ENCODE assay signal across 16 cellular contexts in genomic region chr2:85012431-85012830, GRCh38. TPM values are rescaled to one million over a fixed set of nuclear protein-coding genes. Genes with fewer than 3 reads are reported as not detected.
A peak's percentile ranks its signal among the peaks of the same experiment; 100 is the strongest.
DNase-seq lines count a peak whose midpoint lies in the region; ATAC-seq and TF ChIP-seq lines count a peak whose summit lies in the region.
"Had no signal": no experiment of that assay in that cellular context is flagged by ENCODE, and none has a peak within 500 bp of the region (broad histone marks: within the 10 kb centered on the region; RNA-seq: fewer than 3 reads in every experiment).

No MANE protein-coding gene starts in this region.

- no peak for TF ChIP-seq EP300 in sigmoid colon (IDR thresholded peaks at IDR 0.05)

- H3K4me3 ChIP-seq in Karpas-422 (ENCODE audit: low read length) (no peak overlapping the region), neutrophil (ENCODE audit: low read depth in 1 of 2, low read length in 1 of 2) (no peak overlapping the region), sigmoid colon (no peak overlapping the region)
- H3K4me3 ChIP-seq: body of pancreas, coronary artery, tibial nerve had no signal

- no peak for TF ChIP-seq CTCF in neutrophil (IDR thresholded peaks at IDR 0.05)
- TF ChIP-seq CTCF in sigmoid colon (IDR thresholded peaks at IDR 0.05) = no peak

- peak overlapping the region; percentile 33; the same call in 1 of the 2 replicates for H3K27ac ChIP-seq in Karpas-422 (ENCODE audit: low read length)
- peak overlapping the region; percentile 42 for H3K27ac ChIP-seq in neutrophil
- H3K27ac ChIP-seq in sigmoid colon = no peak overlapping the region
- H3K27ac ChIP-seq: body of pancreas, coronary artery, tibial nerve, VCaP had no signal

- H3K9me2 ChIP-seq in Karpas-422 (replicated peaks; ENCODE audit: insufficient read depth, low read length) = no peaks in the 10 kb centered on the region

- H3K4me3 Mint-ChIP-seq in activated naive CD4-positive, alpha-beta T cell treated with anti-CD3 and anti-CD28 coated beads, Interleukin-2, amount 10 ng/mL, durations not matched to agents 7 days and 5 days = no peak overlapping the region
- H3K4me3 Mint-ChIP-seq in activated naive CD8-positive, alpha-beta T cell treated with anti-CD3 and anti-CD28 coated beads for 36 hours = peak overlapping the region; percentile 42

- peaks cover 66% of the 10 kb centered on the region for H3K4me1 Mint-ChIP-seq in activated naive CD4-positive, alpha-beta T cell treated with anti-CD3 and anti-CD28 coated beads, Interleukin-2, amount 10 ng/mL, durations not matched to agents 7 days and 5 days
- H3K4me1 Mint-ChIP-seq in activated naive CD8-positive, alpha-beta T cell treated with anti-CD3 and anti-CD28 coated beads for 36 hours = peaks cover 79% of the 10 kb centered on the region

- H3K4me2 ChIP-seq in Karpas-422 (ENCODE audit: low read depth, low read length, poor library complexity, severe bottlenecking) = no peak overlapping the region

- peak overlapping the region; percentile 46 for H3K27ac Mint-ChIP-seq in activated naive CD4-positive, alpha-beta T cell treated with anti-CD3 and anti-CD28 coated beads, Interleukin-2, amount 10 ng/mL, durations not matched to agents 7 days and 5 days
- peak overlapping the region; percentile 65 for H3K27ac Mint-ChIP-seq in activated naive CD8-positive, alpha-beta T cell treated with anti-CD3 and anti-CD28 coated beads for 36 hours

- H4K20me1 ChIP-seq in Karpas-422 (ENCODE audit: insufficient read depth, low read depth, low read length) = peaks cover 32% of the 10 kb centered on the region

- no peak for ATAC-seq in HG02623 (IDR thresholded peaks at IDR 0.05; ENCODE audit: unreplicated experiment)
- ATAC-seq: body of pancreas had no signal

- intact Hi-C loops in sigmoid colon (cut with DNase I) = no loop called here

- H3K9me3 Mint-ChIP-seq in activated naive CD4-positive, alpha-beta T cell treated with anti-CD3 and anti-CD28 coated beads, Interleukin-2, amount 10 ng/mL, durations not matched to agents 7 days and 5 days = no peaks in the 10 kb centered on the region
- peaks cover 14% of the 10 kb centered on the region for H3K9me3 Mint-ChIP-seq in activated naive CD8-positive, alpha-beta T cell treated with anti-CD3 and anti-CD28 coated beads for 36 hours

- DNase-seq in activated naive CD4-positive, alpha-beta T cell treated with anti-CD3 and anti-CD28 coated beads, Interleukin-2, amount 10 ng/mL, durations not matched to agents 7 days and 5 days = no peak
- DNase-seq in activated naive CD4-positive, alpha-beta T cell treated with anti-CD3 and anti-CD28 coated beads, Interleukin-2, amount 50 U/mL, for 16 hours = no peak
- DNase-seq in Karpas-422 (no peak), NCI-H1417 treated with DMSO at 0.1 percent for 48 hours (lab: John Stamatoyannopoulos, UW) (no peak), sigmoid colon (no peak)
- DNase-seq in activated naive CD8-positive, alpha-beta T cell treated with anti-CD3 and anti-CD28 coated beads for 36 hours = no peak
- DNase-seq: body of pancreas; NCI-H1048; NCI-H2081 treated with DMSO at 0.1 percent for 48 hours; NK-92 treated with Interleukin-12 subunit alpha and Interleukin-12 subunit beta, amount 100 ng/mL, for 24 hours had no signal

- no peak overlapping the region for H2AFZ ChIP-seq in Karpas-422 (ENCODE audit: low read length)

- TF ChIP-seq POLR2A in sigmoid colon (IDR thresholded peaks at IDR 0.05) = no peak

- peaks cover 29% of the 10 kb centered on the region for H3K36me3 Mint-ChIP-seq in activated naive CD4-positive, alpha-beta T cell treated with anti-CD3 and anti-CD28 coated beads, Interleukin-2, amount 10 ng/mL, durations not matched to agents 7 days and 5 days
- peaks cover 41% of the 10 kb centered on the region for H3K36me3 Mint-ChIP-seq in activated naive CD8-positive, alpha-beta T cell treated with anti-CD3 and anti-CD28 coated beads for 36 hours

- H3K9ac ChIP-seq in Karpas-422 (ENCODE audit: low read length) = no peak overlapping the region

- H3K9me3 ChIP-seq in Karpas-422 (ENCODE audit: low read length) (no peaks in the 10 kb centered on the region), neutrophil (no peaks in the 10 kb centered on the region), sigmoid colon (no peaks in the 10 kb centered on the region)
- H3K9me3 ChIP-seq: body of pancreas, Caco-2, tibial nerve had no signal

- peaks cover 98% of the 10 kb centered on the region for H3K79me2 ChIP-seq in Karpas-422 (ENCODE audit: low read length)

- H3K27me3 Mint-ChIP-seq in activated naive CD4-positive, alpha-beta T cell treated with anti-CD3 and anti-CD28 coated beads, Interleukin-2, amount 10 ng/mL, durations not matched to agents 7 days and 5 days = no peaks in the 10 kb centered on the region
- no peaks in the 10 kb centered on the region for H3K27me3 Mint-ChIP-seq in activated naive CD8-positive, alpha-beta T cell treated with anti-CD3 and anti-CD28 coated beads for 36 hours

- CTCF ChIA-PET in activated naive CD4-positive, alpha-beta T cell treated with anti-CD3 and anti-CD28 coated beads, Interleukin-2, amount 10 ng/mL, durations not matched to agents 7 days and 5 days (lab: Charles Lee) = interaction anchor here (1.3 to 5.4 kb wide), 6 partner anchors 11 to 130 kb away, joined by 3 to 71 read pairs (median 4); no protein-coding TSS in a partner anchor

- no peaks in the 10 kb centered on the region for H3K27me3 ChIP-seq in Karpas-422 (ENCODE audit: low read length)
- H3K27me3 ChIP-seq in neutrophil = no peaks in the 10 kb centered on the region
- no peaks in the 10 kb centered on the region for H3K27me3 ChIP-seq in sigmoid colon
- H3K27me3 ChIP-seq: body of pancreas, tibial nerve had no signal

- WGBS in sigmoid colon, 2 donors = 84 to 91% methylated on average over 4 of the region's 4 CpGs

- H3K4me1 ChIP-seq in Karpas-422 (ENCODE audit: low read length) (peaks cover 83% of the 10 kb centered on the region), neutrophil (ENCODE audit: control insufficient read depth in 1 of 2, insufficient read depth in 1 of 2, low read depth in 1 of 2, low read length in 1 of 2) (peaks cover 29 to 39% of the 10 kb centered on the region in 2 experiments), sigmoid colon (peaks cover 0 to 65% (median 51%) of the 10 kb centered on the region in 4 donors)
- H3K4me1 ChIP-seq: Caco-2 had no signal

- peaks cover 6% of the 10 kb centered on the region for H3K36me3 ChIP-seq in Karpas-422 (ENCODE audit: insufficient read depth, low read length)
- no peaks in the 10 kb centered on the region for H3K36me3 ChIP-seq in neutrophil
- H3K36me3 ChIP-seq in sigmoid colon = no peaks in the 10 kb centered on the region

RNA-seq across cellular contexts. Expression of gene KCMF1, which starts 41.5 kb away (rescaled TPM):
- total RNA-seq in Karpas-422 (2014; rRNA removed; shearing (Covaris generic); ENCODE audit: low replicate concordance) = 80.7 and 104 TPM in 2 replicates
- total RNA-seq in activated naive CD8-positive, alpha-beta T cell treated with anti-CD3 and anti-CD28 coated beads for 36 hours = 100 to 1,000 TPM; 101 to 111 TPM
- 10 to 100 TPM; 35.7 to 64.5 (median 39.6) TPM for total RNA-seq in sigmoid colon
- polyA plus RNA-seq in sigmoid colon = 10 to 100 TPM; 44.6 to 73.1 (median 64.3) TPM

Comparison
In these comparisons a context has a peak if more than half of its experiments do, and no peak if none do; other contexts are left out.
1. H3K27ac ChIP-seq: peak in Karpas-422 (single experiment) and neutrophil (single experiment); none in sigmoid colon (0 of 4).